ENCODE assay signal across 9 cellular contexts in genomic region chrX:30060718-30061117, GRCh38.
DNase-seq lines count a peak whose midpoint lies in the region; ATAC-seq, FAIRE-seq and TF ChIP-seq lines count a peak whose summit lies in the region.
"Had no signal": no experiment of that assay in that cellular context is flagged by ENCODE, and none has a peak within 500 bp of the region (broad histone marks: within the 10 kb centered on the region; RNA-seq: fewer than 3 reads in every experiment).

No MANE protein-coding gene starts in this region.

- no peak overlapping the region for H3K4me3 Mint-ChIP-seq in astrocyte (ENCODE audit: unreplicated experiment)
- no peak overlapping the region for H3K4me3 Mint-ChIP-seq in effector memory CD8-positive, alpha-beta T cell

- H2AK5ac ChIP-seq in trophoblast cell (ENCODE audit: low read length): no peak overlapping the region

- no CpG with 5 or more reads among the region's 2 CpGs for WGBS in trophoblast cell (ENCODE audit: extremely low coverage, insufficient coverage, insufficient read length)

- no peak overlapping the region for H2BK5ac ChIP-seq in trophoblast cell (ENCODE audit: low read depth, low read length, poor library complexity)

- TF ChIP-seq CTCF in GM06990 (IDR thresholded peaks at IDR 0.05; ENCODE audit: insufficient read depth, low read length, poor library complexity, severe bottlenecking) (peak; percentile 48), astrocyte (IDR thresholded peaks at IDR 0.05; ENCODE audit: insufficient read depth, low read depth, low read length) (peak; percentile 23), Peyer's patch (IDR thresholded peaks at IDR 0.05) (no peak)

- H3K18ac ChIP-seq in trophoblast cell (ENCODE audit: low read length): no peak overlapping the region

- H3K36me3 ChIP-seq in GM06990 (ENCODE audit: control insufficient read depth, insufficient read depth, low read length) (no peaks in the 10 kb centered on the region), astrocyte (ENCODE audit: insufficient read depth, low read length) (no peaks in the 10 kb centered on the region), trophoblast cell (ENCODE audit: control insufficient read depth in 1 of 2, insufficient read depth in 2 of 2, low read length in 2 of 2) (no peaks in the 10 kb centered on the region), Peyer's patch (no peaks in the 10 kb centered on the region)

- no peak overlapping the region for H2BK120ac ChIP-seq in trophoblast cell (ENCODE audit: insufficient read depth, low read length, poor library complexity)

- H4K91ac ChIP-seq in trophoblast cell (ENCODE audit: low read depth, low read length): no peak overlapping the region

- H2AFZ ChIP-seq in astrocyte (ENCODE audit: low read depth, low read length): no peak overlapping the region
- H2AFZ ChIP-seq in trophoblast cell (ENCODE audit: insufficient read depth, low read length, poor library complexity): no peak overlapping the region

- H3K79me2 ChIP-seq in astrocyte (ENCODE audit: insufficient read depth, low read length): no peaks in the 10 kb centered on the region
- H3K79me2 ChIP-seq in trophoblast cell (ENCODE audit: control insufficient read depth, insufficient read depth, low read length, poor library complexity): no peaks in the 10 kb centered on the region

- H3K27ac Mint-ChIP-seq in astrocyte (ENCODE audit: unreplicated experiment): no peak overlapping the region
- H3K27ac Mint-ChIP-seq in effector memory CD8-positive, alpha-beta T cell: no peak overlapping the region

- no peak for TF ChIP-seq POLR2A in Peyer's patch (IDR thresholded peaks at IDR 0.05)

- H2BK12ac ChIP-seq in trophoblast cell (ENCODE audit: low read length): no peak overlapping the region

- no peaks in the 10 kb centered on the region for H3K4me1 ChIP-seq in astrocyte (ENCODE audit: insufficient read depth, low read length)
- H3K4me1 ChIP-seq in trophoblast cell (ENCODE audit: control insufficient read depth in 1 of 2, insufficient read depth in 2 of 2, low read length in 2 of 2): no peaks in the 10 kb centered on the region
- H3K4me1 ChIP-seq in Peyer's patch: no peaks in the 10 kb centered on the region

- FAIRE-seq in astrocyte (lab: Jason Lieb, UNC): peak; percentile 81

- H3K9me3 Mint-ChIP-seq in astrocyte (ENCODE audit: unreplicated experiment): no peaks in the 10 kb centered on the region
- H3K9me3 Mint-ChIP-seq in effector memory CD8-positive, alpha-beta T cell: no peaks in the 10 kb centered on the region

- H3K4ac ChIP-seq in trophoblast cell (ENCODE audit: low read depth, low read length): no peak overlapping the region

- no peaks in the 10 kb centered on the region for H3K27me3 ChIP-seq in GM06990 (replicated peaks; ENCODE audit: control insufficient read depth, insufficient read depth, low read length)
- no peaks in the 10 kb centered on the region for H3K27me3 ChIP-seq in astrocyte (ENCODE audit: insufficient read depth, low read length)
- no peaks in the 10 kb centered on the region for H3K27me3 ChIP-seq in trophoblast cell (ENCODE audit: insufficient read depth, low read length)
- H3K27me3 ChIP-seq in Peyer's patch: no peaks in the 10 kb centered on the region

- H4K8ac ChIP-seq in trophoblast cell (ENCODE audit: low read depth, low read length): no peak overlapping the region

- H3K27ac ChIP-seq in astrocyte (ENCODE audit: low read depth, low read length) (no peak overlapping the region), trophoblast cell (ENCODE audit: low read depth, low read length) (no peak overlapping the region), Peyer's patch (no peak overlapping the region)

- H3K9me3 ChIP-seq in astrocyte (ENCODE audit: insufficient read depth, low read depth, low read length) (no peaks in the 10 kb centered on the region), trophoblast cell (ENCODE audit: insufficient read depth, low read depth, low read length) (no peaks in the 10 kb centered on the region), Peyer's patch (no peaks in the 10 kb centered on the region)

- H4K20me1 ChIP-seq in astrocyte (ENCODE audit: insufficient read depth, low read length): no peaks in the 10 kb centered on the region

- no peak overlapping the region for H4K12ac ChIP-seq in trophoblast cell (ENCODE audit: low read depth, low read length)

- no peaks in the 10 kb centered on the region for H3K27me3 Mint-ChIP-seq in astrocyte (ENCODE audit: low read depth, unreplicated experiment)
- H3K27me3 Mint-ChIP-seq in effector memory CD8-positive, alpha-beta T cell: no peaks in the 10 kb centered on the region

- no peak overlapping the region for H3K23ac ChIP-seq in trophoblast cell (ENCODE audit: low read length)

- no peak overlapping the region for H3K9ac ChIP-seq in astrocyte (ENCODE audit: low read length)
- H3K9ac ChIP-seq in trophoblast cell (ENCODE audit: low read length): no peak overlapping the region

- H3K4me2 ChIP-seq in astrocyte (ENCODE audit: low read length): no peak overlapping the region
- no peak overlapping the region for H3K4me2 ChIP-seq in trophoblast cell (ENCODE audit: low read length)

- no peaks in the 10 kb centered on the region for H3K4me1 Mint-ChIP-seq in astrocyte (ENCODE audit: low read depth, unreplicated experiment)
- H3K4me1 Mint-ChIP-seq in effector memory CD8-positive, alpha-beta T cell (ENCODE audit: low read depth in 2 of 2): no peaks in the 10 kb centered on the region

- DNase-seq in GM06990 (ENCODE audit: extremely low read depth, insufficient read length): no peak
- DNase-seq in astrocyte (ENCODE audit: low read depth): no peak
- peak; percentile 19 for DNase-seq in medulla oblongata (ENCODE audit: extremely low spot score)
- no peak for DNase-seq in effector memory CD8-positive, alpha-beta T cell
- DNase-seq in trophoblast cell: no peak
- DNase-seq in Peyer's patch: no peak
- DNase-seq: T1000 had no signal

- no peaks in the 10 kb centered on the region for H3K79me1 ChIP-seq in trophoblast cell (ENCODE audit: low read length)

- no peak overlapping the region for H3K4me3 ChIP-seq in GM06990 (replicated peaks; ENCODE audit: low read depth, low read length)
- H3K4me3 ChIP-seq in astrocyte (ENCODE audit: insufficient read depth, low read depth, low read length): no peak overlapping the region
- H3K4me3 ChIP-seq in trophoblast cell (ENCODE audit: low read depth, low read length): no peak overlapping the region
- H3K4me3 ChIP-seq in Peyer's patch: no peak overlapping the region

- no peak overlapping the region for H3K14ac ChIP-seq in trophoblast cell (ENCODE audit: low read length)

- peak; percentile 57 for ATAC-seq in HG03064 (IDR thresholded peaks at IDR 0.05; ENCODE audit: low read depth, unreplicated experiment)
- ATAC-seq in effector memory CD8-positive, alpha-beta T cell (replicated peaks): no peak
- no peak for ATAC-seq in HG02759 (IDR thresholded peaks at IDR 0.05; ENCODE audit: unreplicated experiment)

- H3K36me3 Mint-ChIP-seq in astrocyte (ENCODE audit: low read depth, unreplicated experiment): no peaks in the 10 kb centered on the region
- no peaks in the 10 kb centered on the region for H3K36me3 Mint-ChIP-seq in effector memory CD8-positive, alpha-beta T cell (ENCODE audit: insufficient read depth)

Comparison
In these comparisons a context has a peak if more than half of its experiments do, and no peak if none do; other contexts are left out.
1. CTCF ChIP-seq: peak in GM06990 (single experiment) and astrocyte (single experiment); none in Peyer's patch (0 of 6).